Comparison of ENCODE assay signal across 8 cellular contexts in the genomic region with DNA sequence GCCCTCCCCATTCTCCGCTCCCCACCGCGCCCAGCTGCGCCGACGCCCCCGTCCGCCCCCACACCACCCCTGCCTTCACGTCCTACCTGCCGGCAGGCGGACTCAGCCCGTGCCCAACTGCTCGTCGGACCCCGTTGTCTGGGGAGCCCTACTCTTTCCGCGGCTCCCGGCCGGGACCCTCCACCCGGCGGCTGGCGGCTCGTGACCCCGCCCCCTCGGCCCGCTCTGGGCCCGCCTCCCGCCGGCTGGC. TPM values are rescaled to one million over a fixed set of nuclear protein-coding genes. Genes with fewer than 3 reads are reported as not detected.
A peak's percentile ranks its signal among the peaks of the same experiment; 100 is the strongest.
DNase-seq lines count a peak whose midpoint lies in the region; ATAC-seq, FAIRE-seq and TF ChIP-seq lines count a peak whose summit lies in the region.

Gene SERAC1 (minus strand): TSS at position 209 of the 250 bp plus-strand sequence. CDS start 9,899 bp downstream, outside the sequence.

- H3K4me1 Mint-ChIP-seq in activated naive CD8-positive, alpha-beta T cell treated with anti-CD3 and anti-CD28 coated beads, Interleukin-2, amount 10 ng/mL, durations not matched to agents 7 days and 5 days: peaks cover 12% of the 10 kb centered on the region

- no peaks in the 10 kb centered on the region for H3K27me3 ChIP-seq in keratinocyte (ENCODE audit: control insufficient read depth, extremely low read depth, insufficient read depth, low read length)

- H3K4me2 ChIP-seq in keratinocyte (ENCODE audit: control insufficient read depth, extremely low read depth, insufficient read depth, low read depth, low read length): peak within 1 kb of the TSS; percentile 83

- no peak for FAIRE-seq in keratinocyte (lab: Jason Lieb, UNC)

- H3K4me3 ChIP-seq in keratinocyte (ENCODE audit: control insufficient read depth in 2 of 3, extremely low read depth in 1 of 3, insufficient read depth in 2 of 3, low read depth in 1 of 3, low read length in 3 of 3): peak within 1 kb of the TSS; percentile 74 to 96 (median 93)

- peak within 1 kb of the TSS; percentile 98 for H2AFZ ChIP-seq in keratinocyte (ENCODE audit: control insufficient read depth, low read length)

- peaks cover 12% of the 10 kb centered on the region for H3K36me3 Mint-ChIP-seq in activated naive CD8-positive, alpha-beta T cell treated with anti-CD3 and anti-CD28 coated beads, Interleukin-2, amount 10 ng/mL, durations not matched to agents 7 days and 5 days

- H3K36me3 ChIP-seq in keratinocyte (ENCODE audit: control insufficient read depth in 2 of 2, extremely low read depth in 1 of 2, insufficient read depth in 2 of 2, low read length in 2 of 2): no peaks in the 10 kb centered on the region

- peaks cover 3% of the 10 kb centered on the region for H3K27me3 Mint-ChIP-seq in activated naive CD8-positive, alpha-beta T cell treated with anti-CD3 and anti-CD28 coated beads, Interleukin-2, amount 10 ng/mL, durations not matched to agents 7 days and 5 days

- dilution Hi-C loops in keratinocyte (cut with MboI; ENCODE audit: extremely low pct_ligation_motif_present, low sequenced_read_pairs): no loop called here

- H3K9me1 ChIP-seq in keratinocyte (ENCODE audit: control insufficient read depth, extremely low read depth, insufficient read depth, low read length): no peaks in the 10 kb centered on the region

- POLR2A ChIA-PET in activated naive CD8-positive, alpha-beta T cell treated with anti-CD3 and anti-CD28 coated beads, Interleukin-2, amount 10 ng/mL, durations not matched to agents 7 days and 5 days (lab: Charles Lee): interaction anchor here (0.6 to 1.1 kb wide), 2 partner anchors 41 to 765 kb away, joined by 3 read pairs; no protein-coding TSS in a partner anchor

- H3K27ac ChIP-seq in keratinocyte (ENCODE audit: control insufficient read depth, insufficient read depth, low read length) (peak within 1 kb of the TSS; percentile 86), substantia nigra (ENCODE audit: low read depth, low read length, poor library complexity, severe bottlenecking) (peak within 1 kb of the TSS; percentile 91)

- peak within 1 kb of the TSS; percentile 93 for H3K4me3 Mint-ChIP-seq in activated naive CD8-positive, alpha-beta T cell treated with anti-CD3 and anti-CD28 coated beads, Interleukin-2, amount 10 ng/mL, durations not matched to agents 7 days and 5 days

- H4K20me1 ChIP-seq in keratinocyte (ENCODE audit: control insufficient read depth, extremely low read depth, insufficient read depth, low read length): no peaks in the 10 kb centered on the region

- ATAC-seq in activated CD4-positive, CD25-positive, alpha-beta regulatory T cell treated with anti-CD3 and anti-CD28 coated beads, Interleukin-2, amount 50 U/mL, for 24 hours: peak; percentile 36 to 39
- peak; percentile 57 for ATAC-seq in activated naive CD8-positive, alpha-beta T cell treated with anti-CD3 and anti-CD28 coated beads, Interleukin-2, amount 10 ng/mL, durations not matched to agents 7 days and 5 days (ENCODE audit: low read depth)
- no peak for ATAC-seq in HG03378 (IDR thresholded peaks at IDR 0.05; ENCODE audit: unreplicated experiment)

- peak within 1 kb of the TSS; percentile 98 for H3K27ac Mint-ChIP-seq in activated naive CD8-positive, alpha-beta T cell treated with anti-CD3 and anti-CD28 coated beads, Interleukin-2, amount 10 ng/mL, durations not matched to agents 7 days and 5 days

- peaks cover 12% of the 10 kb centered on the region for H3K79me2 ChIP-seq in keratinocyte (ENCODE audit: control insufficient read depth, insufficient read depth, low read length)

- no peak for TF ChIP-seq CTCF in keratinocyte (optimal IDR thresholded peaks at IDR 0.05 in 1 of 3, IDR thresholded peaks at IDR 0.05 in 1 of 3, conservative IDR thresholded peaks at IDR 0.05 in 1 of 3; ENCODE audit: extremely low read depth in 1 of 3, insufficient read depth in 2 of 3, low read length in 3 of 3)

- DNase-seq in activated CD4-positive, CD25-positive, alpha-beta regulatory T cell treated with anti-CD3 and anti-CD28 coated beads, Interleukin-2, amount 50 U/mL, for 72 hours: no peak
- DNase-seq in activated naive CD8-positive, alpha-beta T cell treated with anti-CD3 and anti-CD28 coated beads, Interleukin-2, amount 10 ng/mL, durations not matched to agents 7 days and 5 days: no peak
- DNase-seq in keratinocyte (ENCODE audit: low read depth, low spot score) (no peak), substantia nigra (lab: John Stamatoyannopoulos, UW) (peak in 14 of 49 donors; percentile 53 to 91 (median 81)), cerebellar nuclear complex (lab: John Stamatoyannopoulos, UW) (no peak)
- no peak for DNase-seq in stimulated activated CD4-positive, alpha-beta T cell treated with anti-CD3 and anti-CD28 coated beads, Interleukin-12 subunit alpha, Interleukin-12 subunit beta, amount 100 ng/mL, for 4 hours

- H3K4me1 ChIP-seq in keratinocyte (ENCODE audit: control insufficient read depth, extremely low read depth, insufficient read depth, low read length): peaks cover 20% of the 10 kb centered on the region

- peak within 1 kb of the TSS; percentile 91 for H3K9ac ChIP-seq in keratinocyte (ENCODE audit: control insufficient read depth, extremely low read depth, insufficient read depth, low read length)

- no peaks in the 10 kb centered on the region for H3K9me3 ChIP-seq in keratinocyte (ENCODE audit: control insufficient read depth, low read depth, low read length)

- no peaks in the 10 kb centered on the region for H3K9me3 Mint-ChIP-seq in activated naive CD8-positive, alpha-beta T cell treated with anti-CD3 and anti-CD28 coated beads, Interleukin-2, amount 10 ng/mL, durations not matched to agents 7 days and 5 days

RNA-seq across cellular contexts. Expression of gene SERAC1, which starts in this region (rescaled TPM):
- 1 to 10 TPM; 4.1 to 4.6 TPM for total RNA-seq in activated naive CD8-positive, alpha-beta T cell treated with anti-CD3 and anti-CD28 coated beads, Interleukin-2, amount 10 ng/mL, durations not matched to agents 7 days and 5 days
- 7.1 to 10.1 TPM (median 8.0 TPM) in 3 replicates for polyA plus RNA-seq in keratinocyte
- polyA plus RNA-seq in keratinocyte (2011; ENCODE audit: low read depth): 12.1 TPM
- 5.0 and 9.5 TPM in 2 replicates for polyA plus RNA-seq in keratinocyte (2011; cell fraction: cytosol; rRNA removed)
- 10.0 and 13.5 TPM in 2 replicates for polyA plus RNA-seq in keratinocyte (2011; cell fraction: nucleus; rRNA removed)
- polyA plus RNA-seq in keratinocyte (2012; ENCODE audit: low replicate concordance): 6.6 and 7.0 TPM in 2 replicates
- 3.0 to 10.1 TPM (median 6.4 TPM) in 3 replicates for polyA minus RNA-seq in keratinocyte
- polyA minus RNA-seq in keratinocyte (2011; cell fraction: cytosol; rRNA and poly(A)+ RNA removed): 7.9 TPM
- 10.0 and 16.8 TPM in 2 replicates for polyA minus RNA-seq in keratinocyte (2011; cell fraction: nucleus; rRNA and poly(A)+ RNA removed)
